In the genomic region with DNA sequence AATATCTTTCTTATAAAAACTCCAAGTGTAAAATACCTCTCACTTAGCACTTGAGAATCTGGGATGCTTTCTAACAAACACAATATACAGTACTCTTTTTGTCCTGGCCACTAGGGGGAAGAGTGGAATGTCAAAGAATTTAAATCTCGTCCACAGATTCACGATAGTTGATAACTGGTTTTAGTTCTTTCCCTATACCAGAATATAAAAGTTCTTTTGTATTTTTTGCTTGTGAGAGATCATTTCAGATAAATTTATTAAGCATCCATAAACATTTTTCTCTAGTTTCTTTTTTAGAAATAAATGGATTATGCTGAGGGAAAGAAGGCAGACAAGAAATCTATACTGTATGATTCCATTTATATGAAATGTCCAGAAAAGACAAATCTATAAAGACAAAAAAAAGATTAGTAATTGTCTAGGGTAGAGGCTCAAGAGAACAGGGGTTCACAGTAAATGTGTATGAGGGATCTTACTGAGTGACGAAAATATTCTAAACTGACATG, we compare ENCODE assay signal across 8 cellular contexts. TPM values are rescaled to one million over a fixed set of nuclear protein-coding genes. Genes with fewer than 3 reads are reported as not detected.
DNase-seq lines count a peak whose midpoint lies in the region; TF ChIP-seq lines count a peak whose summit lies in the region.

No MANE protein-coding gene starts in this region.

- H3K9me3 ChIP-seq in GM23248 (ENCODE audit: low read depth), result no peaks in the 10 kb centered on the region
- H3K9me3 ChIP-seq in stomach, result no peaks in the 10 kb centered on the region

- intact Hi-C loops in stomach (cut with DNase I; ENCODE audit: low total_unique reads), result loop anchor here (10.0 kb wide), 1 partner anchor 65 kb away; no protein-coding TSS in a partner anchor
- intact Hi-C loops in posterior cingulate gyrus (cut with DNase I), result loop anchor here (2.0 to 10.0 kb wide), 2 partner anchors 65 to 275 kb away; no protein-coding TSS in a partner anchor

- no peaks in the 10 kb centered on the region for H3K36me3 ChIP-seq in GM23248 (ENCODE audit: low read depth)
- no peaks in the 10 kb centered on the region for H3K36me3 ChIP-seq in stomach

- in situ Hi-C loops in GM23248 (cut with MboI) (no loop called here), astrocyte of the cerebellum (cut with HindIII; ENCODE audit: low sequenced_read_pairs) (no loop called here)

- H3K27me3 ChIP-seq in GM23248 (replicated peaks; ENCODE audit: insufficient read depth) (no peaks in the 10 kb centered on the region), stomach (no peaks in the 10 kb centered on the region)

- peak overlapping the region; percentile 46; the same call in 1 of the 2 replicates for H2AFZ ChIP-seq in GM23248

- 30 to 34% methylated on average over 3 of the region's 3 CpGs for WGBS in GM23248 (ENCODE audit: low coverage in 1 of 2, low lambda C conversion rate in 2 of 2, missing lambda C conversion rate in 2 of 2), 2 experiments
- 28 to 33% (median 32%) methylated on average over 3 of the region's 3 CpGs for WGBS in stomach, 5 donors

- no peak overlapping the region for H3K4me2 ChIP-seq in GM23248 (ENCODE audit: unreplicated experiment)

- H3K9me2 ChIP-seq in GM23248 (ENCODE audit: insufficient read depth), result no peaks in the 10 kb centered on the region

- no peaks in the 10 kb centered on the region for H3K79me2 ChIP-seq in GM23248 (ENCODE audit: insufficient read depth)

- no peaks in the 10 kb centered on the region for H4K20me1 ChIP-seq in GM23248 (ENCODE audit: insufficient read depth)

- TF ChIP-seq POLR2A in stomach (IDR thresholded peaks at IDR 0.05), result no peak

- TF ChIP-seq CTCF in astrocyte of the cerebellum (IDR thresholded peaks at IDR 0.05; ENCODE audit: low read depth, low read length, missing control alignments), result peak; percentile 61
- peak in 5 of 7 experiments; percentile 58 to 83 (median 65) for TF ChIP-seq CTCF in stomach (IDR thresholded peaks at IDR 0.05)

- DNase-seq in NCI-H510A treated with DMSO at 0.1 percent for 48 hours (lab: John Stamatoyannopoulos, UW) (peak; percentile 21), NCI-H510A (lab: John Stamatoyannopoulos, UW) (no peak), GM23248 (peak; percentile 73), NCI-H1694 treated with DMSO at 0.1 percent for 48 hours (lab: John Stamatoyannopoulos, UW) (peak; percentile 2), astrocyte of the cerebellum (ENCODE audit: low read depth) (peak; percentile 49), iPS-NIHi11 (ENCODE audit: low spot score) (peak; percentile 47), stomach (no peak), posterior cingulate gyrus (no peak)

- no peak for TF ChIP-seq EP300 in stomach (IDR thresholded peaks at IDR 0.05)

- no peak overlapping the region for H3K4me3 ChIP-seq in GM23248
- no peak overlapping the region for H3K4me3 ChIP-seq in astrocyte of the cerebellum (ENCODE audit: low read depth, low read length)
- no peak overlapping the region for H3K4me3 ChIP-seq in stomach

- H3K9ac ChIP-seq in GM23248, result no peak overlapping the region

- H3K27ac ChIP-seq in GM23248 (no peak overlapping the region), stomach (no peak overlapping the region)

- no peaks in the 10 kb centered on the region for H3F3A ChIP-seq in GM23248 (ENCODE audit: insufficient read depth)

- H3K4me1 ChIP-seq in GM23248 (ENCODE audit: insufficient read depth), result no peaks in the 10 kb centered on the region
- H3K4me1 ChIP-seq in stomach, result no peaks in the 10 kb centered on the region

RNA-seq across cellular contexts. Expression of a gene that starts 50.4 kb away (rescaled TPM):
- total RNA-seq in GM23248 (2014; rRNA removed; shearing (Covaris generic)), result 2.1 and 2.4 TPM in 2 replicates
- polyA plus RNA-seq in GM23248 (2016; fragmentation: Nextera tagmentation; extraction: Ambion mirVana), result 2.9 TPM in 2 replicates
- not detected for total RNA-seq in stomach
- polyA plus RNA-seq in stomach, result 1 to 10 TPM in 1 of 3 donors, under 1 TPM in 2; 0.08 to 1.4 (median 0.31) TPM

RNA-seq across cellular contexts. Expression of a gene that starts 52.6 kb away (rescaled TPM):
- 33.5 and 34.5 TPM in 2 replicates for total RNA-seq in GM23248 (2014; rRNA removed; shearing (Covaris generic))
- polyA plus RNA-seq in GM23248 (2016; fragmentation: Nextera tagmentation; extraction: Ambion mirVana) (17.6 and 18.8 TPM in 2 replicates), stomach (10 to 100 TPM; 10.6 to 24.3 (median 12.2) TPM)
- 100 to 1,000 TPM in 1 of 5 donors, 10 to 100 TPM in 4; 30.1 to 115 (median 64.8) TPM for total RNA-seq in stomach

Comparison
In these comparisons a context has a peak if more than half of its experiments do, and no peak if none do; other contexts are left out.
1. DNase-seq: peak in NCI-H510A treated with DMSO at 0.1 percent for 48 hours (single experiment), GM23248 (single experiment), NCI-H1694 treated with DMSO at 0.1 percent for 48 hours (single experiment), astrocyte of the cerebellum (single experiment) and iPS-NIHi11 (single experiment); none in NCI-H510A (single experiment), stomach (single experiment) and posterior cingulate gyrus (0 of 10).